Comparison of ENCODE assay signal across 1 cellular context in the genomic region with DNA sequence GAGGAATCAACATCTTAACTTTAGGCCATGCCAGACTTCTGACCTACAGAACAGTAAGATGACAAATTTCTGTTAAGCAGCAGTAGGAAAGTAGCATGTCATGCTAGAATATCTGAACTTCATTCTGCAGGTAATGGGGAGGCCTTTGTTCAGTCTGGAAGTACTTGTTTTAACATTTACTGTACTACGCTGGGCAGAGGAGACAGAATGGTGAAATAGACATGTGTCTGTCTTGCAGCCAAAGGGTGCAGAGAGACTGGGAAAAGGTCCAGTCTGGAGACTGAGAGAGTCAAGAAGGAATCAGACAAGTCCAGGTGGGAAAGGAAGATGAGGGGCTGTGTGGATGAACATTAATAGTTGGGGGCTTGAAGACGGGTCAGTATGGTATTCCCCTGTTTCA.
TF ChIP-seq lines count a peak whose summit lies in the region.

No MANE protein-coding gene starts in this region.

TF ChIP-seq in H1, 55 proteins besides CTCF, POLR2A, EP300 and RAD21:
- TF ChIP-seq CEBPB (IDR thresholded peaks at IDR 0.05; ENCODE audit: low read depth, low read length) (no peak), POLR2AphosphoS5 (IDR thresholded peaks at IDR 0.05; ENCODE audit: low read depth, low read length) (peak; percentile 42; the same call in 1 of the 2 replicates), EZH2 (IDR thresholded peaks at IDR 0.05; ENCODE audit: low read depth, low read length, severe bottlenecking) (no peak), SUZ12 (IDR thresholded peaks at IDR 0.05; ENCODE audit: low read length) (no peak)
